Comparison of ENCODE assay signal across 1 cellular context in the genomic region with DNA sequence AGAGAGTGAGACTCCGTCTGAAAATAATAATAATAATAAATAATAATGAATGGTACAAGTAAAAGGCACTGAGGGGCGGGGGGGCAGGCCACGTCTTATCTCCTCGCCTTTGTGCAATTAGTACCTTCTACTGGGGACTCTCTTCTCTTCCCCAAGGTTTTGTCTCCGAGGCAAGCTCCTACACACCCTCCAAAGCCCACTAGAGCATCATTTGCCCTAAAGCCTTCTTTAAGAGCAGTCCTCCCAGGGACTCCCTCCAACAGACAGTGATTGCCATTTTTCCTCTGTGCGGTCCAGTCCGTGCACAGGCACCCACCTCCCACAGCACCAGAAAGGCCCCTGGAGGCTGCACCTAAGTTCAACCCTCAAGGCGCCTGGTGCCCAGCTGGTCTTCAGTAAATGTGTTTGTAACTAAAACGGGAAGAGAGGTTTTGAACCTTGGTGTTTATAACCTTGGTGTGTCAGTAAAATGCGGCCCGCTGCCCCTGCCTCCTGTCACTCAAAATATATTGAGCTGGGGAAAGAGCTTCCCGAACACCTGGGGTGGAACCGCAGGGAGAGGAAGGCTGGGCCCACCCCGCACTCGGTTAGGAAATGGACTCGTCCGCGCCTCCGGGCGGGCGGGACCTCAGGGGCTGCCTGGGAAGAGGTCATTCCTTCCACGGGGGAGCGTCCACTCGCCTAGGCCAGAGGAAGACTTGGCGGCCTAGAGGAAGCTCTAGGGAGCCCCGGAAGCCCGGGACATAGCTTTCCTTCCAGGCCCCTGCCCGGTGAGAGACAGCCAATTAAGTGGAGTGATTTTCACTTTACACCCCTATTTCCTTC.
A peak's percentile ranks its signal among the peaks of the same experiment; 100 is the strongest.
TF ChIP-seq lines count a peak whose summit lies in the region.

No MANE protein-coding gene starts in this region.

TF ChIP-seq in H1, 55 proteins besides CTCF, POLR2A, EP300 and RAD21:
- TF ChIP-seq, protein P1, sequence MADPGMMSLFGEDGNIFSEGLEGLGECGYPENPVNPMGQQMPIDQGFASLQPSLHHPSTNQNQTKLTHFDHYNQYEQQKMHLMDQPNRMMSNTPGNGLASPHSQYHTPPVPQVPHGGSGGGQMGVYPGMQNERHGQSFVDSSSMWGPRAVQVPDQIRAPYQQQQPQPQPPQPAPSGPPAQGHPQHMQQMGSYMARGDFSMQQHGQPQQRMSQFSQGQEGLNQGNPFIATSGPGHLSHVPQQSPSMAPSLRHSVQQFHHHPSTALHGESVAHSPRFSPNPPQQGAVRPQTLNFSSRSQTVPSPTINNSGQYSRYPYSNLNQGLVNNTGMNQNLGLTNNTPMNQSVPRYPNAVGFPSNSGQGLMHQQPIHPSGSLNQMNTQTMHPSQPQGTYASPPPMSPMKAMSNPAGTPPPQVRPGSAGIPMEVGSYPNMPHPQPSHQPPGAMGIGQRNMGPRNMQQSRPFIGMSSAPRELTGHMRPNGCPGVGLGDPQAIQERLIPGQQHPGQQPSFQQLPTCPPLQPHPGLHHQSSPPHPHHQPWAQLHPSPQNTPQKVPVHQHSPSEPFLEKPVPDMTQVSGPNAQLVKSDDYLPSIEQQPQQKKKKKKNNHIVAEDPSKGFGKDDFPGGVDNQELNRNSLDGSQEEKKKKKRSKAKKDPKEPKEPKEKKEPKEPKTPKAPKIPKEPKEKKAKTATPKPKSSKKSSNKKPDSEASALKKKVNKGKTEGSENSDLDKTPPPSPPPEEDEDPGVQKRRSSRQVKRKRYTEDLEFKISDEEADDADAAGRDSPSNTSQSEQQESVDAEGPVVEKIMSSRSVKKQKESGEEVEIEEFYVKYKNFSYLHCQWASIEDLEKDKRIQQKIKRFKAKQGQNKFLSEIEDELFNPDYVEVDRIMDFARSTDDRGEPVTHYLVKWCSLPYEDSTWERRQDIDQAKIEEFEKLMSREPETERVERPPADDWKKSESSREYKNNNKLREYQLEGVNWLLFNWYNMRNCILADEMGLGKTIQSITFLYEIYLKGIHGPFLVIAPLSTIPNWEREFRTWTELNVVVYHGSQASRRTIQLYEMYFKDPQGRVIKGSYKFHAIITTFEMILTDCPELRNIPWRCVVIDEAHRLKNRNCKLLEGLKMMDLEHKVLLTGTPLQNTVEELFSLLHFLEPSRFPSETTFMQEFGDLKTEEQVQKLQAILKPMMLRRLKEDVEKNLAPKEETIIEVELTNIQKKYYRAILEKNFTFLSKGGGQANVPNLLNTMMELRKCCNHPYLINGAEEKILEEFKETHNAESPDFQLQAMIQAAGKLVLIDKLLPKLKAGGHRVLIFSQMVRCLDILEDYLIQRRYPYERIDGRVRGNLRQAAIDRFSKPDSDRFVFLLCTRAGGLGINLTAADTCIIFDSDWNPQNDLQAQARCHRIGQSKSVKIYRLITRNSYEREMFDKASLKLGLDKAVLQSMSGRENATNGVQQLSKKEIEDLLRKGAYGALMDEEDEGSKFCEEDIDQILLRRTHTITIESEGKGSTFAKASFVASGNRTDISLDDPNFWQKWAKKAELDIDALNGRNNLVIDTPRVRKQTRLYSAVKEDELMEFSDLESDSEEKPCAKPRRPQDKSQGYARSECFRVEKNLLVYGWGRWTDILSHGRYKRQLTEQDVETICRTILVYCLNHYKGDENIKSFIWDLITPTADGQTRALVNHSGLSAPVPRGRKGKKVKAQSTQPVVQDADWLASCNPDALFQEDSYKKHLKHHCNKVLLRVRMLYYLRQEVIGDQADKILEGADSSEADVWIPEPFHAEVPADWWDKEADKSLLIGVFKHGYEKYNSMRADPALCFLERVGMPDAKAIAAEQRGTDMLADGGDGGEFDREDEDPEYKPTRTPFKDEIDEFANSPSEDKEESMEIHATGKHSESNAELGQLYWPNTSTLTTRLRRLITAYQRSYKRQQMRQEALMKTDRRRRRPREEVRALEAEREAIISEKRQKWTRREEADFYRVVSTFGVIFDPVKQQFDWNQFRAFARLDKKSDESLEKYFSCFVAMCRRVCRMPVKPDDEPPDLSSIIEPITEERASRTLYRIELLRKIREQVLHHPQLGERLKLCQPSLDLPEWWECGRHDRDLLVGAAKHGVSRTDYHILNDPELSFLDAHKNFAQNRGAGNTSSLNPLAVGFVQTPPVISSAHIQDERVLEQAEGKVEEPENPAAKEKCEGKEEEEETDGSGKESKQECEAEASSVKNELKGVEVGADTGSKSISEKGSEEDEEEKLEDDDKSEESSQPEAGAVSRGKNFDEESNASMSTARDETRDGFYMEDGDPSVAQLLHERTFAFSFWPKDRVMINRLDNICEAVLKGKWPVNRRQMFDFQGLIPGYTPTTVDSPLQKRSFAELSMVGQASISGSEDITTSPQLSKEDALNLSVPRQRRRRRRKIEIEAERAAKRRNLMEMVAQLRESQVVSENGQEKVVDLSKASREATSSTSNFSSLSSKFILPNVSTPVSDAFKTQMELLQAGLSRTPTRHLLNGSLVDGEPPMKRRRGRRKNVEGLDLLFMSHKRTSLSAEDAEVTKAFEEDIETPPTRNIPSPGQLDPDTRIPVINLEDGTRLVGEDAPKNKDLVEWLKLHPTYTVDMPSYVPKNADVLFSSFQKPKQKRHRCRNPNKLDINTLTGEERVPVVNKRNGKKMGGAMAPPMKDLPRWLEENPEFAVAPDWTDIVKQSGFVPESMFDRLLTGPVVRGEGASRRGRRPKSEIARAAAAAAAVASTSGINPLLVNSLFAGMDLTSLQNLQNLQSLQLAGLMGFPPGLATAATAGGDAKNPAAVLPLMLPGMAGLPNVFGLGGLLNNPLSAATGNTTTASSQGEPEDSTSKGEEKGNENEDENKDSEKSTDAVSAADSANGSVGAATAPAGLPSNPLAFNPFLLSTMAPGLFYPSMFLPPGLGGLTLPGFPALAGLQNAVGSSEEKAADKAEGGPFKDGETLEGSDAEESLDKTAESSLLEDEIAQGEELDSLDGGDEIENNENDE (IDR thresholded peaks at IDR 0.05; ENCODE audit: insufficient replicate concordance, low read length): no peak
- TF ChIP-seq GTF2F1 (IDR thresholded peaks at IDR 0.05; ENCODE audit: borderline replicate concordance, low read depth, low read length) (no peak), FOSL1 (IDR thresholded peaks at IDR 0.05; ENCODE audit: insufficient read depth, low read depth, low read length) (no peak), RXRA (IDR thresholded peaks at IDR 0.05; ENCODE audit: insufficient read depth, low read depth, low read length) (no peak), CHD2 (IDR thresholded peaks at IDR 0.05; ENCODE audit: low read length) (no peak), CREB1 (IDR thresholded peaks at IDR 0.05) (no peak), BACH1 (IDR thresholded peaks at IDR 0.05; ENCODE audit: low read length) (no peak), SP1 (IDR thresholded peaks at IDR 0.05; ENCODE audit: low read depth, low read length) (peak; percentile 98), EZH2 (IDR thresholded peaks at IDR 0.05; ENCODE audit: low read depth, low read length, severe bottlenecking) (no peak), KDM5A (IDR thresholded peaks at IDR 0.05; ENCODE audit: low read length) (no peak), SIX5 (IDR thresholded peaks at IDR 0.05; ENCODE audit: low read depth, low read length) (no peak), BRCA1 (IDR thresholded peaks at IDR 0.05; ENCODE audit: low read depth, low read length) (no peak), TAF7 (optimal IDR thresholded peaks at IDR 0.05; ENCODE audit: borderline replicate concordance, low read depth, low read length) (no peak), POU5F1 (IDR thresholded peaks at IDR 0.05; ENCODE audit: low read depth, low read length) (no peak), YY1 (IDR thresholded peaks at IDR 0.05; ENCODE audit: low read depth, low read length) (no peak), SRF (IDR thresholded peaks at IDR 0.05; ENCODE audit: low read depth, low read length) (no peak), SAP30 (IDR thresholded peaks at IDR 0.05; ENCODE audit: insufficient read depth, insufficient replicate concordance, low read length) (no peak), BCL11A (IDR thresholded peaks at IDR 0.05; ENCODE audit: low read depth in 2 of 2, low read length in 2 of 2) (no peak), TAF1 (IDR thresholded peaks at IDR 0.05; ENCODE audit: low read depth, low read length) (0 out of 2 replicates have a peak, but pooled peaks have one; percentile 20), SIN3A (conservative IDR thresholded peaks at IDR 0.05 in 1 of 2, IDR thresholded peaks at IDR 0.05 in 1 of 2; ENCODE audit: low read depth in 1 of 2, low read length in 2 of 2) (no peak), GABPA (IDR thresholded peaks at IDR 0.05; ENCODE audit: borderline replicate concordance, insufficient read depth, low read length) (no peak), NRF1 (IDR thresholded peaks at IDR 0.05; ENCODE audit: low read depth, low read length) (no peak), HDAC6 (IDR thresholded peaks at IDR 0.05; ENCODE audit: low read depth, low read length) (no peak), KDM1A (IDR thresholded peaks at IDR 0.05; ENCODE audit: borderline replicate concordance, low read length) (no peak), SIRT6 (IDR thresholded peaks at IDR 0.05; ENCODE audit: low read length) (no peak), RBBP5 (IDR thresholded peaks at IDR 0.05; ENCODE audit: borderline replicate concordance, low read depth, low read length) (no peak), SUZ12 (IDR thresholded peaks at IDR 0.05; ENCODE audit: low read length) (no peak), TBP (IDR thresholded peaks at IDR 0.05; ENCODE audit: low read depth, low read length) (no peak), EGR1 (IDR thresholded peaks at IDR 0.05; ENCODE audit: borderline replicate concordance, low read depth, low read length) (peak; percentile 68; the same call in 1 of the 2 replicates), CHD1 (IDR thresholded peaks at IDR 0.05; ENCODE audit: low read depth, low read length) (peak; percentile 91), JUN (IDR thresholded peaks at IDR 0.05; ENCODE audit: low read depth, low read length) (no peak), SP2 (IDR thresholded peaks at IDR 0.05; ENCODE audit: low read length) (no peak), CBX8 (IDR thresholded peaks at IDR 0.05; ENCODE audit: borderline replicate concordance, low read depth, low read length) (no peak), HDAC2 (IDR thresholded peaks at IDR 0.05; ENCODE audit: borderline replicate concordance in 1 of 2, low read depth in 2 of 2, low read length in 2 of 2) (no peak), MAFK (IDR thresholded peaks at IDR 0.05; ENCODE audit: low read depth, low read length) (no peak), RNF2 (IDR thresholded peaks at IDR 0.05; ENCODE audit: borderline replicate concordance, low read depth, low read length, missing control alignments, poor library complexity, severe bottlenecking) (no peak), CEBPB (IDR thresholded peaks at IDR 0.05; ENCODE audit: low read depth, low read length) (no peak), TCF12 (IDR thresholded peaks at IDR 0.05; ENCODE audit: low read depth, low read length) (no peak), KDM4A (IDR thresholded peaks at IDR 0.05; ENCODE audit: low read depth, low read length, severe bottlenecking) (no peak), ZNF274 (IDR thresholded peaks at IDR 0.05; ENCODE audit: borderline replicate concordance, extremely low read depth, low read length) (no peak), CBX5 (IDR thresholded peaks at IDR 0.05; ENCODE audit: low read depth, low read length) (no peak), POLR2AphosphoS5 (IDR thresholded peaks at IDR 0.05; ENCODE audit: low read depth, low read length) (no peak), RFX5 (IDR thresholded peaks at IDR 0.05; ENCODE audit: borderline replicate concordance, low read depth, low read length) (peak; percentile 64; the same call in 1 of the 2 replicates), JUND (IDR thresholded peaks at IDR 0.05; ENCODE audit: low read length) (peak; percentile 85), NANOG (IDR thresholded peaks at IDR 0.05; ENCODE audit: insufficient read depth, low read depth, low read length, poor library complexity, severe bottlenecking) (no peak), TEAD4 (IDR thresholded peaks at IDR 0.05; ENCODE audit: low read depth, low read length) (no peak), ASH2L (IDR thresholded peaks at IDR 0.05; ENCODE audit: low read length) (no peak), SP4 (IDR thresholded peaks at IDR 0.05; ENCODE audit: low read length) (no peak), CTBP2 (IDR thresholded peaks at IDR 0.05; ENCODE audit: borderline replicate concordance, insufficient read depth, insufficient read length, low read length) (no peak), PHF8 (conservative IDR thresholded peaks at IDR 0.05; ENCODE audit: low read depth, low read length) (no peak)
- TF ChIP-seq, protein P2, sequence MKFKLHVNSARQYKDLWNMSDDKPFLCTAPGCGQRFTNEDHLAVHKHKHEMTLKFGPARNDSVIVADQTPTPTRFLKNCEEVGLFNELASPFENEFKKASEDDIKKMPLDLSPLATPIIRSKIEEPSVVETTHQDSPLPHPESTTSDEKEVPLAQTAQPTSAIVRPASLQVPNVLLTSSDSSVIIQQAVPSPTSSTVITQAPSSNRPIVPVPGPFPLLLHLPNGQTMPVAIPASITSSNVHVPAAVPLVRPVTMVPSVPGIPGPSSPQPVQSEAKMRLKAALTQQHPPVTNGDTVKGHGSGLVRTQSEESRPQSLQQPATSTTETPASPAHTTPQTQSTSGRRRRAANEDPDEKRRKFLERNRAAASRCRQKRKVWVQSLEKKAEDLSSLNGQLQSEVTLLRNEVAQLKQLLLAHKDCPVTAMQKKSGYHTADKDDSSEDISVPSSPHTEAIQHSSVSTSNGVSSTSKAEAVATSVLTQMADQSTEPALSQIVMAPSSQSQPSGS (IDR thresholded peaks at IDR 0.05; ENCODE audit: low read length): no peak
- TF ChIP-seq, protein P3, sequence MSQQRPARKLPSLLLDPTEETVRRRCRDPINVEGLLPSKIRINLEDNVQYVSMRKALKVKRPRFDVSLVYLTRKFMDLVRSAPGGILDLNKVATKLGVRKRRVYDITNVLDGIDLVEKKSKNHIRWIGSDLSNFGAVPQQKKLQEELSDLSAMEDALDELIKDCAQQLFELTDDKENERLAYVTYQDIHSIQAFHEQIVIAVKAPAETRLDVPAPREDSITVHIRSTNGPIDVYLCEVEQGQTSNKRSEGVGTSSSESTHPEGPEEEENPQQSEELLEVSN (IDR thresholded peaks at IDR 0.05): no peak
- TF ChIP-seq, protein P4, sequence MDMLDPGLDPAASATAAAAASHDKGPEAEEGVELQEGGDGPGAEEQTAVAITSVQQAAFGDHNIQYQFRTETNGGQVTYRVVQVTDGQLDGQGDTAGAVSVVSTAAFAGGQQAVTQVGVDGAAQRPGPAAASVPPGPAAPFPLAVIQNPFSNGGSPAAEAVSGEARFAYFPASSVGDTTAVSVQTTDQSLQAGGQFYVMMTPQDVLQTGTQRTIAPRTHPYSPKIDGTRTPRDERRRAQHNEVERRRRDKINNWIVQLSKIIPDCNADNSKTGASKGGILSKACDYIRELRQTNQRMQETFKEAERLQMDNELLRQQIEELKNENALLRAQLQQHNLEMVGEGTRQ (IDR thresholded peaks at IDR 0.05; ENCODE audit: low read length): no peak
- TF ChIP-seq, protein P5, sequence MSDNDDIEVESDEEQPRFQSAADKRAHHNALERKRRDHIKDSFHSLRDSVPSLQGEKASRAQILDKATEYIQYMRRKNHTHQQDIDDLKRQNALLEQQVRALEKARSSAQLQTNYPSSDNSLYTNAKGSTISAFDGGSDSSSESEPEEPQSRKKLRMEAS (IDR thresholded peaks at IDR 0.05): peak; percentile 47; the same call in 1 of the 2 replicates
- TF ChIP-seq, protein P6, sequence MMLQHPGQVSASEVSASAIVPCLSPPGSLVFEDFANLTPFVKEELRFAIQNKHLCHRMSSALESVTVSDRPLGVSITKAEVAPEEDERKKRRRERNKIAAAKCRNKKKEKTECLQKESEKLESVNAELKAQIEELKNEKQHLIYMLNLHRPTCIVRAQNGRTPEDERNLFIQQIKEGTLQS (IDR thresholded peaks at IDR 0.05; ENCODE audit: insufficient read depth, low read depth, low read length): no peak
